In genomic region chr10:113436836-113437235, GRCh38 we compare ENCODE assay signal across 5 cellular contexts.
"Had no signal": no experiment of that assay in that cellular context is flagged by ENCODE, and none has a peak within 500 bp of the region (broad histone marks: within the 10 kb centered on the region; RNA-seq: fewer than 3 reads in every experiment).

No MANE protein-coding gene starts in this region.

- H3K4me3 Mint-ChIP-seq: GM23338, H9 had no signal

- H3K4me2 ChIP-seq: GM23338 had no signal

- H3K27ac Mint-ChIP-seq: GM23338, H9 had no signal

- H2AFZ ChIP-seq: GM23338 had no signal

- H3K9me3 Mint-ChIP-seq: GM23338, H9 had no signal

- H3K4me1 Mint-ChIP-seq: H9 had no signal

- H3K4me3 ChIP-seq: GM23338, K562 had no signal

- ATAC-seq: GM23338, K562 had no signal

- DNase-seq: H9, HCEC 1CT, IMR-90 had no signal
